In genomic region chr19:38929929-38930775, GRCh38 we compare ENCODE assay signal across 8 cellular contexts. TPM values are rescaled to one million over a fixed set of nuclear protein-coding genes. Genes with fewer than 3 reads are reported as not detected.
DNase-seq lines count a peak whose midpoint lies in the region; ATAC-seq, FAIRE-seq and TF ChIP-seq lines count a peak whose summit lies in the region.

TSS of gene SARS2 (minus strand) at chr19:38930763. CDS start at chr19:38930736, 27 bp downstream.

- no peak for FAIRE-seq in GM12891 (lab: Jason Lieb, UNC)

- peaks cover 0 to 4% (median 0%) of the 10 kb centered on the region in 12 donors for H3K9me3 ChIP-seq in heart left ventricle
- no peaks in the 10 kb centered on the region for H3K9me3 ChIP-seq in upper lobe of right lung

- H3K36me3 ChIP-seq in heart left ventricle (peaks cover 0 to 24% (median 20%) of the 10 kb centered on the region in 9 donors), upper lobe of right lung (peaks cover 16% of the 10 kb centered on the region)

- H3K4me1 ChIP-seq in heart left ventricle (peaks cover 4 to 43% (median 23%) of the 10 kb centered on the region in 12 donors), upper lobe of right lung (peaks cover 15% of the 10 kb centered on the region)

- no peak; the same call in 1 of the 2 replicates for TF ChIP-seq POLR2A in GM12891 (IDR thresholded peaks at IDR 0.05; ENCODE audit: low read depth, low read length)
- no peak for TF ChIP-seq POLR2A in heart left ventricle (IDR thresholded peaks at IDR 0.05)

- WGBS in adipose tissue, 3 donors: 2 to 3% (median 2%) methylated on average over 49 of the region's 49 CpGs
- WGBS in heart left ventricle, 4 donors: 3% methylated on average over 42 to 49 of the region's 49 CpGs

- H3K27me3 ChIP-seq in heart left ventricle (no peaks in the 10 kb centered on the region), upper lobe of right lung (no peaks in the 10 kb centered on the region)

- intact Hi-C loops in heart left ventricle (cut with DNase I) (loop anchor here (1.0 to 10.0 kb wide), 19 partner anchors 29 to 535 kb away; partner anchors contain the start of genes FAM98C (in 6 of the 10), EIF3K (in 3 of the 10), MAP4K1 (in 3 of the 10) and ECH1 (in 1 of the 10)), upper lobe of right lung (cut with DNase I) (no loop called here)

- peak within 1 kb of the TSS; percentile 51 to 91 (median 72) for H3K4me3 ChIP-seq in heart left ventricle
- H3K4me3 ChIP-seq in upper lobe of right lung: peak within 1 kb of the TSS; percentile 83

- ATAC-seq in HG02870 (IDR thresholded peaks at IDR 0.05; ENCODE audit: unreplicated experiment) (peak; percentile 68), heart left ventricle (peak; percentile 80 to 90 (median 86)), upper lobe of right lung (peak; percentile 93)

- peak within 1 kb of the TSS; percentile 26 for H3K27ac ChIP-seq in adipose tissue (ENCODE audit: low read depth, low read length)
- H3K27ac ChIP-seq in heart left ventricle: peak within 1 kb of the TSS; percentile 57 to 94 (median 90)
- peak within 1 kb of the TSS; percentile 86 for H3K27ac ChIP-seq in upper lobe of right lung

- TF ChIP-seq CTCF in heart left ventricle (IDR thresholded peaks at IDR 0.05) (peak; percentile 98 to 100 (median 100)), upper lobe of right lung (IDR thresholded peaks at IDR 0.05) (peak; percentile 98)

- peak; percentile 90 for DNase-seq in GM12891 (ENCODE audit: insufficient read length, low spot score)
- peak; percentile 89 for DNase-seq in NCI-H1436 treated with DMSO at 0.1 percent for 48 hours (lab: John Stamatoyannopoulos, UW)
- DNase-seq in T follicular helper cell (ENCODE audit: low read depth): peak; percentile 88
- DNase-seq in heart left ventricle: peak; percentile 91 to 97 (median 93)
- peak; percentile 94 for DNase-seq in pons (ENCODE audit: low spot score)
- peak; percentile 97 for DNase-seq in upper lobe of right lung

TF ChIP-seq in GM12891, 5 proteins besides CTCF, POLR2A, EP300 and RAD21:
- TF ChIP-seq SPI1 (IDR thresholded peaks at IDR 0.05; ENCODE audit: low read depth, low read length): no peak
- peak; percentile 94 for TF ChIP-seq TAF1 (IDR thresholded peaks at IDR 0.05; ENCODE audit: low read depth, low read length)
- TF ChIP-seq POU2F2 (IDR thresholded peaks at IDR 0.05; ENCODE audit: low read depth, low read length): no peak; the same call in none of the 2 replicates
- TF ChIP-seq POLR2AphosphoS5 (IDR thresholded peaks at IDR 0.05; ENCODE audit: low read depth, low read length): peak; percentile 90; the same call in 1 of the 2 replicates
- TF ChIP-seq PAX5 (IDR thresholded peaks at IDR 0.05; ENCODE audit: insufficient read depth, low read length, severe bottlenecking): no peak

RNA-seq across cellular contexts. Expression of gene SARS2, which starts in this region (rescaled TPM):
- polyA plus RNA-seq in GM12891 (2012; ENCODE audit: low read depth, missing spikeins): 25.4 TPM
- polyA plus RNA-seq in adipose tissue (10 to 100 TPM; 21.2 to 27.0 (median 23.4) TPM), heart left ventricle (10 to 100 TPM in 1 of 2 donors, 1 to 10 TPM in 1; 10.0 to 26.4 TPM)
- total RNA-seq in heart left ventricle (10 to 100 TPM in 8 of 9 donors, 1 to 10 TPM in 1; 9.0 to 29.1 (median 16.7) TPM), upper lobe of right lung (21.6 TPM)

Comparison
In these comparisons a context has a peak if more than half of its experiments do, and no peak if none do; other contexts are left out.
1. Peak in every context shown above with its lines: DNase-seq, ATAC-seq, H3K4me3 ChIP-seq and H3K27ac ChIP-seq.
2. H3K27ac ChIP-seq: peak in every context shown above with its lines; median percentile 90 in heart left ventricle; 86 in upper lobe of right lung; 26 in adipose tissue.